Comparison of ENCODE assay signal across 13 cellular contexts in the genomic region with DNA sequence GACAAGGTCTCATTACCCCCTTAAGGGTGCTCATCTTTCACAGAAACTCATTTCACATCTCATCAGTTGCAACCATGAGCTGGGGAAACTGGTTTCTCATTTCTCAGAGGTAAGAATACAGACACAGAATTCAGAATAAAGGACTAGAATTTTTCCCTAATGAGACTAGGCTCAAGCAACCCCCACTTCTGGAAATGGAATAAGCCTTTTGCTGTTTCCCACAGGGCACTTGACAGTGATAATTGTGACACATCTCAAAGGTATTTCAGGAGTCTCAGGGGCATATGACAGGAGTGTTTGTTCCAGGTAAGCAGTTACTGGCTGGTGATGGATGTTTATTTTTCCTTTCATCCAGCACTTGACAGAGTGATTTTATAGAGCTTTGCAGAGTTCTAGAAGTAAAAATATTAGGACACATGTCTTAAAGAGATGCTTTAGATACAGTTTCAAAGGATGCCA.
A peak's percentile ranks its signal among the peaks of the same experiment; 100 is the strongest.
DNase-seq lines count a peak whose midpoint lies in the region; ATAC-seq and TF ChIP-seq lines count a peak whose summit lies in the region.
"Had no signal": no experiment of that assay in that cellular context is flagged by ENCODE, and none has a peak within 500 bp of the region (broad histone marks: within the 10 kb centered on the region; RNA-seq: fewer than 3 reads in every experiment).

No MANE protein-coding gene starts in this region.

- TF ChIP-seq CTCF in mesothelial cell of epicardium (IDR thresholded peaks at IDR 0.05; ENCODE audit: unreplicated experiment), result no peak

- no peaks in the 10 kb centered on the region for H3K27me3 Mint-ChIP-seq in mesothelial cell of epicardium (ENCODE audit: low read depth)
- H3K27me3 Mint-ChIP-seq: activated CD4-positive, alpha-beta memory T cell treated with anti-CD3 and anti-CD28 coated beads, Interleukin-2, amount 10 ng/mL, durations not matched to agents 7 days and 5 days; effector memory CD8-positive, alpha-beta T cell; T-cell had no signal

- H3K4me1 Mint-ChIP-seq in mesothelial cell of epicardium, result peaks cover 48% of the 10 kb centered on the region
- H3K4me1 Mint-ChIP-seq: activated CD4-positive, alpha-beta memory T cell treated with anti-CD3 and anti-CD28 coated beads, Interleukin-2, amount 10 ng/mL, durations not matched to agents 7 days and 5 days; T-cell had no signal

- H3K36me3 Mint-ChIP-seq in mesothelial cell of epicardium, result no peaks in the 10 kb centered on the region
- H3K36me3 Mint-ChIP-seq: T-cell had no signal

- H3K9me3 Mint-ChIP-seq in mesothelial cell of epicardium, result no peaks in the 10 kb centered on the region
- H3K9me3 Mint-ChIP-seq: activated CD4-positive, alpha-beta memory T cell treated with anti-CD3 and anti-CD28 coated beads, Interleukin-2, amount 10 ng/mL, durations not matched to agents 7 days and 5 days; effector memory CD8-positive, alpha-beta T cell; T-cell had no signal

- peak overlapping the region; percentile 89 for H3K27ac Mint-ChIP-seq in mesothelial cell of epicardium
- H3K27ac Mint-ChIP-seq: activated CD4-positive, alpha-beta memory T cell treated with anti-CD3 and anti-CD28 coated beads, Interleukin-2, amount 10 ng/mL, durations not matched to agents 7 days and 5 days; effector memory CD8-positive, alpha-beta T cell; T-cell had no signal

- peak; percentile 8 for DNase-seq in HT-29 (ENCODE audit: low spot score)
- DNase-seq in SW480 (ENCODE audit: low spot score), result peak; percentile 72
- no peak for DNase-seq in mesothelial cell of epicardium (ENCODE audit: low spot score in 2 of 2, unreplicated experiment in 2 of 2)
- DNase-seq in cerebellar nuclear complex (lab: John Stamatoyannopoulos, UW), result no peak
- DNase-seq in COLO829 (ENCODE audit: low spot score), result no peak
- DNase-seq: activated CD4-positive, alpha-beta memory T cell treated with anti-CD3 and anti-CD28 coated beads, Interleukin-2, amount 10 ng/mL, durations not matched to agents 7 days and 5 days; effector memory CD8-positive, alpha-beta T cell; hippocampal formation; T-cell; upper lobe of left lung had no signal

- ATAC-seq in GM18498 (IDR thresholded peaks at IDR 0.05; ENCODE audit: unreplicated experiment), result peak; percentile 54
- no peak for ATAC-seq in GM19452 (IDR thresholded peaks at IDR 0.05; ENCODE audit: unreplicated experiment)
- ATAC-seq in GM19324 (IDR thresholded peaks at IDR 0.05; ENCODE audit: low FRiP score, unreplicated experiment), result no peak
- ATAC-seq: effector memory CD8-positive, alpha-beta T cell; T-cell had no signal

- no peak overlapping the region for H3K4me3 Mint-ChIP-seq in mesothelial cell of epicardium
- H3K4me3 Mint-ChIP-seq: activated CD4-positive, alpha-beta memory T cell treated with anti-CD3 and anti-CD28 coated beads, Interleukin-2, amount 10 ng/mL, durations not matched to agents 7 days and 5 days; effector memory CD8-positive, alpha-beta T cell; T-cell had no signal

Comparison
In these comparisons a context has a peak if more than half of its experiments do, and no peak if none do; other contexts are left out.
1. DNase-seq: peak in HT-29 (single experiment) and SW480 (single experiment); none in mesothelial cell of epicardium (0 of 2), cerebellar nuclear complex (0 of 2) and COLO829 (single experiment).